Comparison of ENCODE assay signal across 1 cellular context in the genomic region with DNA sequence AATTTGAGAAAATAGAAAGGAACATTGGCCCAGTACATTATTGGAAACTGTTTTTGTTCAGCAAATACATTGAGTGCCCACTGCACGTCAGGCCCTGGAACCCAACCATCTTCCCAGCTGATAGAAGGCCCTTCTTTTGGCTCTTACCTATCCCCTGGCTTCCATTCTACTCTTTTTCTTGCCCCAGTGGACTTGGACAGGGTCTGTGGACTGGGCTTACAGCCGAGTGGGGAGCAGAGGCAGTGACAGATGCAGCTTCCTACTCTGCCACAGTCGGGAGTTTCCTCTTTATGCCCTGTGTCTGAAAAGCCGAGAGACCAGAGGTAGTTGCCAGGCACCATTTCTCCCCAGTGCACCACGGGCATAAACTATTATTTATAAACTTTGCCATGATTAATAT.
TF ChIP-seq lines count a peak whose summit lies in the region.

No MANE protein-coding gene starts in this region.

TF ChIP-seq in SK-N-SH, 30 proteins besides CTCF, POLR2A, EP300 and RAD21 (continued from another document):
- TF ChIP-seq, protein P1, sequence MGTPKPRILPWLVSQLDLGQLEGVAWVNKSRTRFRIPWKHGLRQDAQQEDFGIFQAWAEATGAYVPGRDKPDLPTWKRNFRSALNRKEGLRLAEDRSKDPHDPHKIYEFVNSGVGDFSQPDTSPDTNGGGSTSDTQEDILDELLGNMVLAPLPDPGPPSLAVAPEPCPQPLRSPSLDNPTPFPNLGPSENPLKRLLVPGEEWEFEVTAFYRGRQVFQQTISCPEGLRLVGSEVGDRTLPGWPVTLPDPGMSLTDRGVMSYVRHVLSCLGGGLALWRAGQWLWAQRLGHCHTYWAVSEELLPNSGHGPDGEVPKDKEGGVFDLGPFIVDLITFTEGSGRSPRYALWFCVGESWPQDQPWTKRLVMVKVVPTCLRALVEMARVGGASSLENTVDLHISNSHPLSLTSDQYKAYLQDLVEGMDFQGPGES (IDR thresholded peaks at IDR 0.05; ENCODE audit: low read depth, low read length), result no peak
- no peak for TF ChIP-seq JUND (IDR thresholded peaks at IDR 0.05)
- TF ChIP-seq, protein P2, sequence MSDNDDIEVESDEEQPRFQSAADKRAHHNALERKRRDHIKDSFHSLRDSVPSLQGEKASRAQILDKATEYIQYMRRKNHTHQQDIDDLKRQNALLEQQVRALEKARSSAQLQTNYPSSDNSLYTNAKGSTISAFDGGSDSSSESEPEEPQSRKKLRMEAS (IDR thresholded peaks at IDR 0.05; ENCODE audit: low read depth), result no peak
- no peak for TF ChIP-seq RFX5 (IDR thresholded peaks at IDR 0.05; ENCODE audit: low read length)
- TF ChIP-seq SMC3 (IDR thresholded peaks at IDR 0.05; ENCODE audit: low read depth, low read length), result no peak
- TF ChIP-seq NRF1 (IDR thresholded peaks at IDR 0.05; ENCODE audit: low read depth, low read length), result no peak
- no peak for TF ChIP-seq FOSL2 (IDR thresholded peaks at IDR 0.05; ENCODE audit: borderline replicate concordance, low read depth)
- TF ChIP-seq ELF1 (IDR thresholded peaks at IDR 0.05), result no peak
- no peak for TF ChIP-seq POLR2AphosphoS5 (IDR thresholded peaks at IDR 0.05; ENCODE audit: low read depth, low read length)
